ENCODE assay signal across 8 cellular contexts in the genomic region with DNA sequence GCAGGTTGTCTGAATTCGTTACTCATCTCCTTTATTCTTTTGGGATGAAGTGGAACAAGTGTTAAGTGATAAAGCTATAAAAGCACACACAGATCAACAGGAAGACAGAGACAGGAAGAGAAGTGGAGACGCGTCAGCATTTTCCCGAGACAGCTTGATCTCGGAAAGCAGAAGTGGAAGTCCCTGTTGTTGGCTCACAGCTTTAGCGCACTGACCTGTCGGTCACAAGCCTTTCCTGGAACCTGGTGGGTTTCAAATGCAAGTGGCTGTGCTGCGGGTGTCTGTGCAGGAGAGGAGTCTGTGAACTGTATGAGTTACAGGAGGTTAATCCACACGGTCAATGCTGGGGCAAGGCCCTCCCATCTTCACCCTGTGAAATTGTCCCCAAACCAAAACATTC.
DNase-seq lines count a peak whose midpoint lies in the region; ATAC-seq and TF ChIP-seq lines count a peak whose summit lies in the region.

No MANE protein-coding gene starts in this region.

- H3K36me3 ChIP-seq in subcutaneous abdominal adipose tissue (ENCODE audit: control insufficient read depth in 5 of 5, insufficient read depth in 5 of 5, low read length in 5 of 5): no peaks in the 10 kb centered on the region

- peak overlapping the region in 1 of 5 donors; percentile 31 for H3K9ac ChIP-seq in subcutaneous abdominal adipose tissue (ENCODE audit: low read length in 5 of 5)

- H3K4me3 Mint-ChIP-seq in CD14-positive monocyte: peak overlapping the region; percentile 62 to 81
- H3K4me3 Mint-ChIP-seq in activated CD4-positive, alpha-beta T cell treated with anti-CD3 and anti-CD28 coated beads, Interleukin-2, amount 10 ng/mL, durations not matched to agents 7 days and 5 days: peak overlapping the region; percentile 30

- POLR2A ChIA-PET in activated CD4-positive, alpha-beta T cell treated with anti-CD3 and anti-CD28 coated beads, Interleukin-2, amount 10 ng/mL, durations not matched to agents 7 days and 5 days (lab: Charles Lee): no interaction called here

- H3K27me3 Mint-ChIP-seq in CD14-positive monocyte (ENCODE audit: low read depth in 3 of 3): peaks cover 0 to 2% (median 0%) of the 10 kb centered on the region in 3 donors
- no peaks in the 10 kb centered on the region for H3K27me3 Mint-ChIP-seq in activated CD4-positive, alpha-beta T cell treated with anti-CD3 and anti-CD28 coated beads, Interleukin-2, amount 10 ng/mL, durations not matched to agents 7 days and 5 days

- peak overlapping the region in 1 of 5 donors; percentile 9 for H3K4me3 ChIP-seq in subcutaneous abdominal adipose tissue (ENCODE audit: low read depth in 1 of 5, low read length in 5 of 5)

- peak; percentile 67 for ATAC-seq in GM19328 (IDR thresholded peaks at IDR 0.05; ENCODE audit: unreplicated experiment)
- ATAC-seq in HG03196 (IDR thresholded peaks at IDR 0.05; ENCODE audit: unreplicated experiment): peak; percentile 79

- peak overlapping the region; percentile 96 to 99 (median 98) for H3K27ac Mint-ChIP-seq in CD14-positive monocyte
- H3K27ac Mint-ChIP-seq in activated CD4-positive, alpha-beta T cell treated with anti-CD3 and anti-CD28 coated beads, Interleukin-2, amount 10 ng/mL, durations not matched to agents 7 days and 5 days: peak overlapping the region; percentile 85

- peaks cover 70% of the 10 kb centered on the region for H3K4me1 Mint-ChIP-seq in CD14-positive monocyte
- peaks cover 9% of the 10 kb centered on the region for H3K4me1 Mint-ChIP-seq in activated CD4-positive, alpha-beta T cell treated with anti-CD3 and anti-CD28 coated beads, Interleukin-2, amount 10 ng/mL, durations not matched to agents 7 days and 5 days

- intact Hi-C loops in CD14-positive monocyte (cut with micrococcal nuclease): loop anchor here in 1 of 2 donors (10.0 kb wide), 1 partner anchor 116 kb away; the partner anchor contains the start of gene PELI1

- no peak for TF ChIP-seq CTCF in CD14-positive monocyte (IDR thresholded peaks at IDR 0.05)

- H3K27ac ChIP-seq in subcutaneous abdominal adipose tissue (ENCODE audit: low read depth, low read length): peak overlapping the region; percentile 52

- peak; percentile 84 for DNase-seq in CD14-positive monocyte (ENCODE audit: low spot score)
- DNase-seq in activated CD4-positive, alpha-beta T cell treated with anti-CD3 and anti-CD28 coated beads, Interleukin-2, amount 10 ng/mL, durations not matched to agents 7 days and 5 days: peak; percentile 12
- peak; percentile 24 to 42 for DNase-seq in hippocampal formation (lab: John Stamatoyannopoulos, UW)
- no peak for DNase-seq in NCI-H226
- no peak for DNase-seq in SK-N-DZ (ENCODE audit: low spot score)

- peaks cover 0 to 2% (median 0%) of the 10 kb centered on the region in 7 donors for H3K9me3 Mint-ChIP-seq in CD14-positive monocyte
- no peaks in the 10 kb centered on the region for H3K9me3 Mint-ChIP-seq in activated CD4-positive, alpha-beta T cell treated with anti-CD3 and anti-CD28 coated beads, Interleukin-2, amount 10 ng/mL, durations not matched to agents 7 days and 5 days

- no peaks in the 10 kb centered on the region for H3K27me3 ChIP-seq in subcutaneous abdominal adipose tissue (ENCODE audit: control insufficient read depth in 5 of 5, insufficient read depth in 4 of 5, low read length in 5 of 5)

- CTCF ChIA-PET in activated CD4-positive, alpha-beta T cell treated with anti-CD3 and anti-CD28 coated beads, Interleukin-2, amount 10 ng/mL, durations not matched to agents 7 days and 5 days (lab: Charles Lee): no interaction called here

- peaks cover 0 to 5% of the 10 kb centered on the region in 2 donors for H3K36me3 Mint-ChIP-seq in CD14-positive monocyte
- peaks cover 2% of the 10 kb centered on the region for H3K36me3 Mint-ChIP-seq in activated CD4-positive, alpha-beta T cell treated with anti-CD3 and anti-CD28 coated beads, Interleukin-2, amount 10 ng/mL, durations not matched to agents 7 days and 5 days (ENCODE audit: low read depth)

- no peaks in the 10 kb centered on the region for H3K9me3 ChIP-seq in subcutaneous abdominal adipose tissue (ENCODE audit: control insufficient read depth in 5 of 5, low read length in 5 of 5)

- peaks cover 2 to 55% (median 43%) of the 10 kb centered on the region in 5 donors for H3K4me1 ChIP-seq in subcutaneous abdominal adipose tissue (ENCODE audit: control insufficient read depth in 5 of 5, insufficient read depth in 5 of 5, low read length in 5 of 5)

Comparison
In these comparisons a context has a peak if more than half of its experiments do, and no peak if none do; other contexts are left out.
1. DNase-seq: peak in CD14-positive monocyte (single experiment), activated CD4-positive, alpha-beta T cell treated with anti-CD3 and anti-CD28 coated beads, Interleukin-2, amount 10 ng/mL, durations not matched to agents 7 days and 5 days (single experiment) and hippocampal formation (2 of 2); none in NCI-H226 (single experiment) and SK-N-DZ (single experiment).